In genomic region chr4:166284221-166284620, GRCh38 we compare ENCODE assay signal across 7 cellular contexts.
"Had no signal": no experiment of that assay in that cellular context is flagged by ENCODE, and none has a peak within 500 bp of the region (broad histone marks: within the 10 kb centered on the region; RNA-seq: fewer than 3 reads in every experiment).

No MANE protein-coding gene starts in this region.

- FAIRE-seq: GM12878, GM12891, GM12892, GM18507, GM19239 had no signal

- DNase-seq: GDM1, GF-D8 had no signal

- ATAC-seq: GM12878 had no signal

- H3K4me3 ChIP-seq: GM12878 had no signal
